ENCODE assay signal across 28 cellular contexts in genomic region chr3:168684519-168684918, GRCh38.
"Had no signal": no experiment of that assay in that cellular context is flagged by ENCODE, and none has a peak within 500 bp of the region (broad histone marks: within the 10 kb centered on the region; RNA-seq: fewer than 3 reads in every experiment).

No MANE protein-coding gene starts in this region.

- H3K36me3 ChIP-seq: ascending aorta, MG63 had no signal

- DNase-seq: activated CD4-positive, alpha-beta T cell treated with anti-CD3 and anti-CD28 coated beads for 48 hours; activated CD4-positive, alpha-beta T cell treated with anti-CD3 and anti-CD28 coated beads, Interleukin-2, amount 50 U/mL, for 4 hours; activated CD4-positive, CD25-positive, alpha-beta regulatory T cell treated with anti-CD3 and anti-CD28 coated beads, Interleukin-2, amount 50 U/mL, for 72 hours; activated CD8-positive, alpha-beta memory T cell treated with anti-CD3 and anti-CD28 coated beads, Interleukin-2, amount 10 ng/mL, durations not matched to agents 7 days and 5 days; activated effector memory CD4-positive, alpha-beta T cell treated with anti-CD3 and anti-CD28 coated beads, Interleukin-2, amount 50 U/mL, for 16 hours; activated naive CD4-positive, alpha-beta T cell treated with Interleukin-2 at 50 U/mL for 16 hours; activated naive CD8-positive, alpha-beta T cell treated with anti-CD3 and anti-CD28 coated beads, Interleukin-2, amount 50 U/mL, for 24 hours; activated T-cell treated with anti-CD3 and anti-CD28 coated beads, Interleukin-2, amount 50 U/mL, for 24 hours; amniotic stem cell; body of pancreas; central memory CD4-positive, alpha-beta T cell; MG63; MV-4-11; NCI-H1105 treated with DMSO at 0.1 percent for 48 hours; NCI-H1436 treated with DMSO at 0.1 percent for 48 hours; NCI-H187; NCI-H446; NCI-H524; NCI-H774; NK-92 treated with Interleukin-12 subunit alpha and Interleukin-12 subunit beta, amount 100 ng/mL, for 24 hours; SHP77 treated with DMSO at 0.1 percent for 48 hours; T-helper 9 cell had no signal

- H3K4me1 ChIP-seq: ascending aorta, body of pancreas had no signal

- ATAC-seq: activated CD8-positive, alpha-beta memory T cell treated with anti-CD3 and anti-CD28 coated beads, Interleukin-2, amount 10 ng/mL, durations not matched to agents 7 days and 5 days; activated naive CD4-positive, alpha-beta T cell treated with anti-CD3 and anti-CD28 coated beads, Interleukin-2, amount 50 U/mL, for 72 hours; activated naive CD8-positive, alpha-beta T cell treated with anti-CD3 and anti-CD28 coated beads, Interleukin-2, amount 50 U/mL, for 24 hours; body of pancreas; WTC11 had no signal

- H3K27ac Mint-ChIP-seq: activated CD8-positive, alpha-beta memory T cell treated with anti-CD3 and anti-CD28 coated beads, Interleukin-2, amount 10 ng/mL, durations not matched to agents 7 days and 5 days; activated naive CD4-positive, alpha-beta T cell treated with anti-CD3 and anti-CD28 coated beads, Interleukin-2, amount 50 U/mL, for 72 hours; activated naive CD8-positive, alpha-beta T cell treated with anti-CD3 and anti-CD28 coated beads, Interleukin-2, amount 50 U/mL, for 24 hours; activated T-cell treated with anti-CD3 and anti-CD28 coated beads, Interleukin-2, amount 50 U/mL, for 24 hours; T-helper 1 cell treated with Interleukin-12 subunit alpha and Interleukin-12 subunit beta and Interleukin-4 antibody, amounts not matched to agents 30 μg/mL and 1 μg/mL, for 36 hours; WTC11 had no signal

- H3K9me3 Mint-ChIP-seq: T-helper 1 cell treated with Interleukin-12 subunit alpha and Interleukin-12 subunit beta and Interleukin-4 antibody, amounts not matched to agents 30 μg/mL and 1 μg/mL, for 36 hours had no signal

- H3K4me1 Mint-ChIP-seq: activated CD8-positive, alpha-beta memory T cell treated with anti-CD3 and anti-CD28 coated beads, Interleukin-2, amount 10 ng/mL, durations not matched to agents 7 days and 5 days; activated naive CD8-positive, alpha-beta T cell treated with anti-CD3 and anti-CD28 coated beads, Interleukin-2, amount 50 U/mL, for 24 hours had no signal

- H3K36me3 Mint-ChIP-seq: activated CD8-positive, alpha-beta memory T cell treated with anti-CD3 and anti-CD28 coated beads, Interleukin-2, amount 10 ng/mL, durations not matched to agents 7 days and 5 days had no signal

- H3K27ac ChIP-seq: ascending aorta, body of pancreas, coronary artery, KMS-11 had no signal

- H3K27me3 Mint-ChIP-seq: activated CD8-positive, alpha-beta memory T cell treated with anti-CD3 and anti-CD28 coated beads, Interleukin-2, amount 10 ng/mL, durations not matched to agents 7 days and 5 days; activated naive CD8-positive, alpha-beta T cell treated with anti-CD3 and anti-CD28 coated beads, Interleukin-2, amount 50 U/mL, for 24 hours; activated T-cell treated with anti-CD3 and anti-CD28 coated beads, Interleukin-2, amount 50 U/mL, for 24 hours had no signal

- H3K4me2 ChIP-seq: KMS-11 had no signal

- H3K4me3 ChIP-seq: ascending aorta, body of pancreas, coronary artery, MG63 had no signal

- H3K27me3 ChIP-seq: ascending aorta, body of pancreas, MG63 had no signal

- H3K9ac ChIP-seq: KMS-11 had no signal

- H3K4me3 Mint-ChIP-seq: activated CD8-positive, alpha-beta memory T cell treated with anti-CD3 and anti-CD28 coated beads, Interleukin-2, amount 10 ng/mL, durations not matched to agents 7 days and 5 days; activated naive CD8-positive, alpha-beta T cell treated with anti-CD3 and anti-CD28 coated beads, Interleukin-2, amount 50 U/mL, for 24 hours; activated T-cell treated with anti-CD3 and anti-CD28 coated beads, Interleukin-2, amount 50 U/mL, for 24 hours; T-helper 1 cell treated with Interleukin-12 subunit alpha and Interleukin-12 subunit beta and Interleukin-4 antibody, amounts not matched to agents 30 μg/mL and 1 μg/mL, for 36 hours; WTC11 had no signal
